ENCODE assay signal across 8 cellular contexts in the genomic region with DNA sequence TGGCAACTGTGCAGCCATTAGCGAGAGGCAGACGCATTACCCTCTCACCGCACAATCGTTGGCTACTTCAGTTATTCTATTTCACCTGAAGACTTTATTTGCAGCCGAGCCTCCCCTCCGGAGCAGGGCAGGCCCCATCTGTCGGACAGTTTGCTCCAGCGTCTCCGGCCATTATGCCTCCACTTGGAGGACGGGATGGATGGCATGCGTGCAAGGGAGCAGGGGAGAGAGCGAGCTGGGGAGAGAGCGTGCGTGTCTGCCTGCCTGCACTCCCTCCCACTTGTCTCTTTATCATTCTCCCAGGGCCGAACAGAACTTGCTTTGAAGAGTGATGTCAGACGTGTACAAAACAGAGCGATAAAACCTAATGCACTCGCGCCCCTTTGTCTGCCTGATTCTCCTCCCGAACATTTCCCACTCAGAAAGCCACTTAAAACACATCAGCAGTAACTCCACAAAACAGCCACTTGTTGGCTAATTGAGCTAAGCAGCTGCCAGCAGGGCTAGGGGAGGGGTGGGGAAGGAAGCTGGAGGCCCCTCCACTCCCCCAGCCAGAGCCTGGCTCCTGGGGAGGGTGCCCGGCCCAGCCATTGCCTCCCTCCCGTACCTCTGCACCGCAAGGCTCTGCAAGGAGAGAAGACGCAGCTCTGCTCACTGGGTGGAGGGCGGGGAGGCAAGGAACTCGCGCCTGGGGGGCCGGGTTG. TPM values are rescaled to one million over a fixed set of nuclear protein-coding genes. Genes with fewer than 3 reads are reported as not detected.
A peak's percentile ranks its signal among the peaks of the same experiment; 100 is the strongest.
DNase-seq lines count a peak whose midpoint lies in the region; ATAC-seq and TF ChIP-seq lines count a peak whose summit lies in the region.

No MANE protein-coding gene starts in this region.

- H3K36me3 ChIP-seq in HUES6 (ENCODE audit: control insufficient read depth, insufficient read depth, low read length) (no peaks in the 10 kb centered on the region), colonic mucosa (no peaks in the 10 kb centered on the region)

- H3K4me1 Mint-ChIP-seq in activated naive CD8-positive, alpha-beta T cell treated with anti-CD3 and anti-CD28 coated beads, Interleukin-2, amount 50 U/mL, for 24 hours: peaks cover 7% of the 10 kb centered on the region

- DNase-seq in OCI-M1 (lab: John Stamatoyannopoulos, UW): peak; percentile 91
- DNase-seq in Right ventricle myocardium superior: no peak
- DNase-seq in retina: peak; percentile 73
- DNase-seq in activated naive CD8-positive, alpha-beta T cell treated with anti-CD3 and anti-CD28 coated beads, Interleukin-2, amount 50 U/mL, for 24 hours: no peak
- no peak for DNase-seq in T-helper 1 cell
- DNase-seq in colonic mucosa: no peak

- no peak overlapping the region for H3K4me3 Mint-ChIP-seq in activated naive CD8-positive, alpha-beta T cell treated with anti-CD3 and anti-CD28 coated beads, Interleukin-2, amount 50 U/mL, for 24 hours

- no peak overlapping the region for H3K27ac Mint-ChIP-seq in activated naive CD8-positive, alpha-beta T cell treated with anti-CD3 and anti-CD28 coated beads, Interleukin-2, amount 50 U/mL, for 24 hours

- ATAC-seq in Right ventricle myocardium superior (ENCODE audit: poor library complexity): peak; percentile 73
- ATAC-seq in GM19397 (IDR thresholded peaks at IDR 0.05; ENCODE audit: unreplicated experiment): no peak
- no peak for ATAC-seq in activated naive CD8-positive, alpha-beta T cell treated with anti-CD3 and anti-CD28 coated beads, Interleukin-2, amount 50 U/mL, for 24 hours

- H3K9ac ChIP-seq in HUES6 (ENCODE audit: low read length) (no peak overlapping the region), colonic mucosa (ENCODE audit: low read depth in 2 of 2, low read length in 2 of 2) (no peak overlapping the region)

- H3K9me3 ChIP-seq in HUES6 (ENCODE audit: control insufficient read depth, insufficient read depth, low read depth, low read length): no peaks in the 10 kb centered on the region
- H3K9me3 ChIP-seq in colonic mucosa: no peaks in the 10 kb centered on the region

- intact Hi-C loops in Right ventricle myocardium superior (cut with DNase I): no loop called here
- intact Hi-C loops in colonic mucosa (cut with DNase I): no loop called here

- H3K36me3 Mint-ChIP-seq in activated naive CD8-positive, alpha-beta T cell treated with anti-CD3 and anti-CD28 coated beads, Interleukin-2, amount 50 U/mL, for 24 hours (ENCODE audit: low read depth): no peaks in the 10 kb centered on the region

- H3K27me3 Mint-ChIP-seq in activated naive CD8-positive, alpha-beta T cell treated with anti-CD3 and anti-CD28 coated beads, Interleukin-2, amount 50 U/mL, for 24 hours: peaks cover 70% of the 10 kb centered on the region

- H3K27ac ChIP-seq in HUES6 (ENCODE audit: low read depth, low read length): no peak overlapping the region
- H3K27ac ChIP-seq in colonic mucosa: no peak overlapping the region

- H3K4me3 ChIP-seq in HUES6 (ENCODE audit: low read depth, low read length) (peak overlapping the region; percentile 12; the same call in 1 of the 2 replicates), colonic mucosa (no peak overlapping the region)

- H3K27me3 ChIP-seq in HUES6 (ENCODE audit: control insufficient read depth, insufficient read depth, low read length): peaks cover 26% of the 10 kb centered on the region
- peaks cover 47% of the 10 kb centered on the region for H3K27me3 ChIP-seq in colonic mucosa

- no peak for TF ChIP-seq CTCF in colonic mucosa (IDR thresholded peaks at IDR 0.05)

- H3K4me1 ChIP-seq in HUES6 (ENCODE audit: control insufficient read depth, insufficient read depth, low read length): peaks cover 28% of the 10 kb centered on the region
- H3K4me1 ChIP-seq in colonic mucosa: no peaks in the 10 kb centered on the region

- no peaks in the 10 kb centered on the region for H3K9me3 Mint-ChIP-seq in activated naive CD8-positive, alpha-beta T cell treated with anti-CD3 and anti-CD28 coated beads, Interleukin-2, amount 50 U/mL, for 24 hours

RNA-seq across cellular contexts. Expression of gene FUBP3, which starts 43.4 kb away (rescaled TPM):
- total RNA-seq in Right ventricle myocardium superior: 23.0 TPM
- 10 to 100 TPM; 44.7 to 50.0 TPM for total RNA-seq in colonic mucosa

Comparison
In these comparisons a context has a peak if more than half of its experiments do, and no peak if none do; other contexts are left out.
1. DNase-seq: peak in OCI-M1 (single experiment) and retina (single experiment); none in Right ventricle myocardium superior (single experiment), activated naive CD8-positive, alpha-beta T cell treated with anti-CD3 and anti-CD28 coated beads, Interleukin-2, amount 50 U/mL, for 24 hours (single experiment), T-helper 1 cell (0 of 5) and colonic mucosa (single experiment).